Comparison of ENCODE assay signal across 12 cellular contexts in the genomic region with DNA sequence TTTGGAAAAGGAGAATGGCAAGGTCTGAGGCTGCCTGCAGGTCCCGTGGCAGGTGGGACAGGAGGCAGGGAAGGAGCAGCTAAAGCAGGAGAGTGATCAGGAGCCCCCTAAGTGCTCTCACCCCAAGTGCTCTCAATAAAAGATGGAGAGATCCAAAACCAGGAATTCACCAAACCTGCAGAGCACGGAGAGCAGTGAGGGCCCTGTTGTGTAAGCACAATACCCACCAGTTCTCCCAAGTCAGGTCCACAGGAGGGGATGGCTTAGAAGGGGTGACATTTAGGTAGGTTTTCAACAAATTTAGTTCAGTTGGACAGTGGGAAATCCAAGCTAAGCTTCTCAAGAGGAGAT. TPM values are rescaled to one million over a fixed set of nuclear protein-coding genes. Genes with fewer than 3 reads are reported as not detected.
DNase-seq lines count a peak whose midpoint lies in the region; ATAC-seq, FAIRE-seq and TF ChIP-seq lines count a peak whose summit lies in the region.
"Had no signal": no experiment of that assay in that cellular context is flagged by ENCODE, and none has a peak within 500 bp of the region (broad histone marks: within the 10 kb centered on the region; RNA-seq: fewer than 3 reads in every experiment).

No MANE protein-coding gene starts in this region.

- H3K4me1 ChIP-seq in A673 (ENCODE audit: insufficient read depth, low read length, poor library complexity, severe bottlenecking) (peaks cover 35% of the 10 kb centered on the region), OCI-LY3 (ENCODE audit: low read length) (peaks cover 64% of the 10 kb centered on the region)

- FAIRE-seq in frontal cortex (lab: Jason Lieb, UNC), result no peak
- FAIRE-seq: bronchial epithelial cell had no signal

- TF ChIP-seq CTCF in A673 (conservative IDR thresholded peaks at IDR 0.05; ENCODE audit: low read depth, low read length) (no peak), OCI-LY3 (IDR thresholded peaks at IDR 0.05; ENCODE audit: low read depth, low read length) (no peak), osteocyte (IDR thresholded peaks at IDR 0.05) (no peak), GM13977 (IDR thresholded peaks at IDR 0.05; ENCODE audit: extremely low read depth, insufficient read depth, missing control alignments) (no peak)

- no peak overlapping the region for H2AFZ ChIP-seq in OCI-LY3 (ENCODE audit: low read depth, low read length)

- POLR2A ChIA-PET in A673 (lab: Charles Lee; ENCODE audit: low non-redundant PET), result no interaction called here

- no peaks in the 10 kb centered on the region for H3K36me3 Mint-ChIP-seq in osteocyte (ENCODE audit: unreplicated experiment)
- H3K36me3 Mint-ChIP-seq in activated T-helper 1 cell treated with anti-CD3 and anti-CD28 coated beads, Interleukin-12 subunit alpha, Interleukin-12 subunit beta, Interleukin-2, Interleukin-4 antibody, amounts not matched to agents 30 ng/mL and 10 ng/mL and 1 ng/mL, durations not matched to agents 14 hours and 24 hours and 36 hours (ENCODE audit: low read depth), result peaks cover 1% of the 10 kb centered on the region

- H4K20me1 ChIP-seq in OCI-LY3 (ENCODE audit: insufficient read depth, low read length), result peaks cover 1% of the 10 kb centered on the region; the same call in 1 of the 2 replicates

- peaks cover 62% of the 10 kb centered on the region for H3K4me1 Mint-ChIP-seq in osteocyte (ENCODE audit: unreplicated experiment)
- peaks cover 22% of the 10 kb centered on the region for H3K4me1 Mint-ChIP-seq in activated T-helper 1 cell treated with anti-CD3 and anti-CD28 coated beads, Interleukin-12 subunit alpha, Interleukin-12 subunit beta, Interleukin-2, Interleukin-4 antibody, amounts not matched to agents 30 ng/mL and 10 ng/mL and 1 ng/mL, durations not matched to agents 14 hours and 24 hours and 36 hours (ENCODE audit: low read depth)

- H3K27me3 ChIP-seq in A673 (replicated peaks; ENCODE audit: insufficient read depth, low read depth, low read length, poor library complexity) (no peaks in the 10 kb centered on the region), OCI-LY3 (ENCODE audit: low read depth, low read length) (no peaks in the 10 kb centered on the region)

- H3K4me3 ChIP-seq in A673 (ENCODE audit: low read depth, low read length, poor library complexity, severe bottlenecking) (no peak overlapping the region), OCI-LY3 (ENCODE audit: low read length) (peak overlapping the region; percentile 52)

- peak overlapping the region; percentile 85 for H3K27ac Mint-ChIP-seq in osteocyte (ENCODE audit: unreplicated experiment)
- H3K27ac Mint-ChIP-seq in activated T-helper 1 cell treated with anti-CD3 and anti-CD28 coated beads, Interleukin-12 subunit alpha, Interleukin-12 subunit beta, Interleukin-2, Interleukin-4 antibody, amounts not matched to agents 30 ng/mL and 10 ng/mL and 1 ng/mL, durations not matched to agents 14 hours and 24 hours and 36 hours, result no peak overlapping the region
- H3K27ac Mint-ChIP-seq: activated T-cell treated with anti-CD3 and anti-CD28 coated beads, Interleukin-2, amount 50 U/mL, for 72 hours had no signal

- H3K9ac ChIP-seq in OCI-LY3 (ENCODE audit: low read length), result no peak overlapping the region

- no TSS peak for BruUV-seq in A673 (replicated peaks; lab: Mats Ljungman, UMichigan)

- no peaks in the 10 kb centered on the region for H3K27me3 Mint-ChIP-seq in osteocyte (ENCODE audit: unreplicated experiment)
- H3K27me3 Mint-ChIP-seq in activated T-helper 1 cell treated with anti-CD3 and anti-CD28 coated beads, Interleukin-12 subunit alpha, Interleukin-12 subunit beta, Interleukin-2, Interleukin-4 antibody, amounts not matched to agents 30 ng/mL and 10 ng/mL and 1 ng/mL, durations not matched to agents 14 hours and 24 hours and 36 hours (ENCODE audit: insufficient read depth), result no peaks in the 10 kb centered on the region

- ATAC-seq in GM21529 (IDR thresholded peaks at IDR 0.05; ENCODE audit: unreplicated experiment), result no peak
- ATAC-seq: activated T-cell treated with anti-CD3 and anti-CD28 coated beads, Interleukin-2, amount 50 U/mL, for 72 hours had no signal

- peak overlapping the region; percentile 78 for H3K4me2 ChIP-seq in OCI-LY3 (ENCODE audit: low read length)

- in situ Hi-C loops in GM13977 (cut with MboI; ENCODE audit: low pct_unique_long_range_greater_than_20kb, low sequenced_read_pairs, unreplicated experiment), result no loop called here

- H3K27ac ChIP-seq in A673 (ENCODE audit: low read depth, low read length, poor library complexity, severe bottlenecking) (peak overlapping the region; percentile 39), OCI-LY3 (ENCODE audit: low read length) (no peak overlapping the region), epithelial cell of prostate (peak overlapping the region; percentile 50)

- CTCF ChIA-PET in A673 (lab: Charles Lee), result no interaction called here

- no peak overlapping the region for H3K4me3 Mint-ChIP-seq in osteocyte (ENCODE audit: unreplicated experiment)
- no peak overlapping the region for H3K4me3 Mint-ChIP-seq in activated T-helper 1 cell treated with anti-CD3 and anti-CD28 coated beads, Interleukin-12 subunit alpha, Interleukin-12 subunit beta, Interleukin-2, Interleukin-4 antibody, amounts not matched to agents 30 ng/mL and 10 ng/mL and 1 ng/mL, durations not matched to agents 14 hours and 24 hours and 36 hours
- H3K4me3 Mint-ChIP-seq: activated T-cell treated with anti-CD3 and anti-CD28 coated beads, Interleukin-2, amount 50 U/mL, for 72 hours had no signal

- DNase-seq in A673 (ENCODE audit: low spot score) (no peak), epithelial cell of prostate (ENCODE audit: low read depth, low spot score) (no peak), osteocyte (ENCODE audit: extremely low spot score, unreplicated experiment) (no peak), GM13977 (ENCODE audit: low spot score) (no peak), frontal cortex (ENCODE audit: low spot score in 2 of 2) (no peak)
- DNase-seq in activated T-helper 1 cell treated with anti-CD3 and anti-CD28 coated beads, Interleukin-12 subunit alpha, Interleukin-12 subunit beta, Interleukin-2, Interleukin-4 antibody, amounts not matched to agents 30 ng/mL and 10 ng/mL and 1 ng/mL, durations not matched to agents 14 hours and 24 hours and 36 hours (ENCODE audit: low spot score), result no peak
- DNase-seq: activated CD4-positive, alpha-beta T cell treated with anti-CD3 and anti-CD28 coated beads for 1 hour; activated T-cell treated with anti-CD3 and anti-CD28 coated beads, Interleukin-2, amount 50 U/mL, for 72 hours; substantia nigra had no signal

- H3K36me3 ChIP-seq in A673 (ENCODE audit: insufficient read depth, low read length, poor library complexity, severe bottlenecking), result no peaks in the 10 kb centered on the region
- no peaks in the 10 kb centered on the region for H3K36me3 ChIP-seq in OCI-LY3 (replicated peaks; ENCODE audit: low read depth, low read length)

- intact Hi-C loops in A673 (cut with micrococcal nuclease; ENCODE audit: unreplicated experiment), result no loop called here
- intact Hi-C loops in activated T-helper 1 cell treated with anti-CD3 and anti-CD28 coated beads, Interleukin-12 subunit alpha, Interleukin-12 subunit beta, Interleukin-2, Interleukin-4 antibody, amounts not matched to agents 30 ng/mL and 10 ng/mL and 1 ng/mL, durations not matched to agents 14 hours and 24 hours and 36 hours (cut with micrococcal nuclease), result no loop called here

- H3K9me3 Mint-ChIP-seq in osteocyte (ENCODE audit: unreplicated experiment), result no peaks in the 10 kb centered on the region
- no peaks in the 10 kb centered on the region for H3K9me3 Mint-ChIP-seq in activated T-helper 1 cell treated with anti-CD3 and anti-CD28 coated beads, Interleukin-12 subunit alpha, Interleukin-12 subunit beta, Interleukin-2, Interleukin-4 antibody, amounts not matched to agents 30 ng/mL and 10 ng/mL and 1 ng/mL, durations not matched to agents 14 hours and 24 hours and 36 hours
- H3K9me3 Mint-ChIP-seq: activated T-cell treated with anti-CD3 and anti-CD28 coated beads, Interleukin-2, amount 50 U/mL, for 72 hours had no signal

- H3K9me3 ChIP-seq in A673 (ENCODE audit: low read depth, low read length, poor library complexity, severe bottlenecking) (no peaks in the 10 kb centered on the region), OCI-LY3 (ENCODE audit: insufficient read depth, low read length) (no peaks in the 10 kb centered on the region)

- peaks cover 29% of the 10 kb centered on the region for H3K79me2 ChIP-seq in OCI-LY3 (ENCODE audit: low read length)

RNA-seq across cellular contexts. Expression of gene GNA12, which starts 40.8 kb away (rescaled TPM):
- 35.5 and 41.2 TPM in 2 replicates for total RNA-seq in A673 (2021)
- 68.8 and 69.5 TPM in 2 replicates for total RNA-seq in osteocyte
- 36.3 and 36.4 TPM in 2 replicates for total RNA-seq in activated T-helper 1 cell treated with anti-CD3 and anti-CD28 coated beads, Interleukin-12 subunit alpha, Interleukin-12 subunit beta, Interleukin-2, Interleukin-4 antibody, amounts not matched to agents 30 ng/mL and 10 ng/mL and 1 ng/mL, durations not matched to agents 14 hours and 24 hours and 36 hours
- total RNA-seq in frontal cortex, result 11.8 TPM
